21 cellular contexts compared by ENCODE assay signal in genomic region chr1:214349781-214350180, GRCh38.
DNase-seq lines count a peak whose midpoint lies in the region; ATAC-seq and TF ChIP-seq lines count a peak whose summit lies in the region.
"Had no signal": no experiment of that assay in that cellular context is flagged by ENCODE, and none has a peak within 500 bp of the region (broad histone marks: within the 10 kb centered on the region; RNA-seq: fewer than 3 reads in every experiment).

No MANE protein-coding gene starts in this region.

- H3K9me3 Mint-ChIP-seq in endodermal cell: peaks cover 15% of the 10 kb centered on the region

- H3K27me3 ChIP-seq in endodermal cell (ENCODE audit: control insufficient read depth, insufficient read depth, low read length, poor library complexity, severe bottlenecking) (no peaks in the 10 kb centered on the region), trophoblast cell (ENCODE audit: insufficient read depth, low read length) (no peaks in the 10 kb centered on the region)
- H3K27me3 ChIP-seq: body of pancreas, gastrocnemius medialis, pancreas had no signal

- no peak overlapping the region for H2AFZ ChIP-seq in trophoblast cell (ENCODE audit: insufficient read depth, low read length, poor library complexity)

- H3K23ac ChIP-seq in trophoblast cell (ENCODE audit: low read length): no peak overlapping the region

- H3K4me3 ChIP-seq in endodermal cell (ENCODE audit: low read length): peak overlapping the region; percentile 23
- H3K4me3 ChIP-seq in trophoblast cell (ENCODE audit: low read depth, low read length): no peak overlapping the region
- H3K4me3 ChIP-seq: body of pancreas, gastrocnemius medialis, pancreas had no signal

- H3K27ac ChIP-seq in endodermal cell (ENCODE audit: low read depth, low read length) (no peak overlapping the region), trophoblast cell (ENCODE audit: low read depth, low read length) (peak overlapping the region; percentile 67)
- H3K27ac ChIP-seq: body of pancreas, gastrocnemius medialis, pancreas had no signal

- no peak overlapping the region for H3K14ac ChIP-seq in trophoblast cell (ENCODE audit: low read length)

- H2BK5ac ChIP-seq in trophoblast cell (ENCODE audit: low read depth, low read length, poor library complexity): no peak overlapping the region

- H3K27me3 Mint-ChIP-seq in endodermal cell (ENCODE audit: insufficient read depth): no peaks in the 10 kb centered on the region
- H3K27me3 Mint-ChIP-seq: activated naive CD4-positive, alpha-beta T cell treated with anti-CD3 and anti-CD28 coated beads, Interleukin-2, amount 50 U/mL, for 24 hours; activated T-cell treated with anti-CD3 and anti-CD28 coated beads, Interleukin-2, amount 50 U/mL, for 24 hours; stimulated activated naive CD8-positive, alpha-beta T cell treated with anti-CD3 and anti-CD28 coated beads, Interleukin-15, Interleukin-2, amounts not matched to agents 100 ng/mL and 50 ng/mL, for 24 hours had no signal

- H3K18ac ChIP-seq in trophoblast cell (ENCODE audit: low read length): no peak overlapping the region

- H3K36me3 ChIP-seq in endodermal cell (ENCODE audit: control insufficient read depth, insufficient read depth, low read length) (peaks cover 70% of the 10 kb centered on the region), trophoblast cell (ENCODE audit: control insufficient read depth in 1 of 2, insufficient read depth in 2 of 2, low read length in 2 of 2) (peaks cover 9 to 23% of the 10 kb centered on the region in 2 experiments)
- H3K36me3 ChIP-seq: BE2C had no signal

- 75 to 77% methylated on average over 1 to 2 of the region's 2 CpGs for WGBS in endodermal cell (ENCODE audit: insufficient coverage in 1 of 2, insufficient read length in 1 of 2), 2 experiments
- WGBS in trophoblast cell (ENCODE audit: extremely low coverage, insufficient coverage, insufficient read length): no CpG with 5 or more reads among the region's 2 CpGs

- no peak overlapping the region for H4K12ac ChIP-seq in trophoblast cell (ENCODE audit: low read depth, low read length)

- H4K91ac ChIP-seq in trophoblast cell (ENCODE audit: low read depth, low read length): no peak overlapping the region

- no peak overlapping the region for H3K27ac Mint-ChIP-seq in endodermal cell
- H3K27ac Mint-ChIP-seq: activated CD8-positive, alpha-beta T cell treated with anti-CD3 and anti-CD28 coated beads for 36 hours; activated T-cell treated with anti-CD3 and anti-CD28 coated beads, Interleukin-2, amount 50 U/mL, for 24 hours; dendritic cell treated with granulocyte-macrophage colony-stimulating factor and Interleukin-4, amounts not matched to agents 40 ng/mL and 50 ng/mL, for 4 days; stimulated activated naive CD8-positive, alpha-beta T cell treated with anti-CD3 and anti-CD28 coated beads, Interleukin-15, Interleukin-2, amounts not matched to agents 100 ng/mL and 50 ng/mL, for 24 hours had no signal

- no peak overlapping the region for H2BK120ac ChIP-seq in trophoblast cell (ENCODE audit: insufficient read depth, low read length, poor library complexity)

- ATAC-seq in HG02840 (IDR thresholded peaks at IDR 0.05; ENCODE audit: low FRiP score, unreplicated experiment) (no peak), GM21526 (IDR thresholded peaks at IDR 0.05; ENCODE audit: low FRiP score, unreplicated experiment) (no peak)
- ATAC-seq: activated CD8-positive, alpha-beta T cell treated with anti-CD3 and anti-CD28 coated beads for 36 hours; body of pancreas; gastrocnemius medialis; pancreas; Right ventricle myocardium inferior had no signal

- H3K4me1 Mint-ChIP-seq in endodermal cell: peaks cover 13% of the 10 kb centered on the region
- H3K4me1 Mint-ChIP-seq: activated naive CD4-positive, alpha-beta T cell treated with anti-CD3 and anti-CD28 coated beads, Interleukin-2, amount 50 U/mL, for 24 hours had no signal

- no peak for TF ChIP-seq CTCF in endodermal cell (conservative IDR thresholded peaks at IDR 0.05)

- peak overlapping the region; percentile 41 for H3K4me2 ChIP-seq in trophoblast cell (ENCODE audit: low read length)

- no peak overlapping the region for H3K4me3 Mint-ChIP-seq in endodermal cell
- H3K4me3 Mint-ChIP-seq: activated CD8-positive, alpha-beta T cell treated with anti-CD3 and anti-CD28 coated beads for 36 hours; activated naive CD4-positive, alpha-beta T cell treated with anti-CD3 and anti-CD28 coated beads, Interleukin-2, amount 50 U/mL, for 24 hours; activated T-cell treated with anti-CD3 and anti-CD28 coated beads, Interleukin-2, amount 50 U/mL, for 24 hours; dendritic cell treated with granulocyte-macrophage colony-stimulating factor and Interleukin-4, amounts not matched to agents 40 ng/mL and 50 ng/mL, for 4 days; stimulated activated naive CD8-positive, alpha-beta T cell treated with anti-CD3 and anti-CD28 coated beads, Interleukin-15, Interleukin-2, amounts not matched to agents 100 ng/mL and 50 ng/mL, for 24 hours had no signal

- H3K4me1 ChIP-seq in endodermal cell (ENCODE audit: control insufficient read depth, insufficient read depth, low read length): peaks cover 9% of the 10 kb centered on the region
- H3K4me1 ChIP-seq in trophoblast cell (ENCODE audit: control insufficient read depth in 1 of 2, insufficient read depth in 2 of 2, low read length in 2 of 2): peaks cover 2 to 3% of the 10 kb centered on the region in 2 experiments
- H3K4me1 ChIP-seq: BE2C, body of pancreas, pancreas had no signal

- no peak overlapping the region for H3K4ac ChIP-seq in trophoblast cell (ENCODE audit: low read depth, low read length)

- H3K9ac ChIP-seq in endodermal cell (ENCODE audit: extremely low read depth, low read length, poor library complexity, severe bottlenecking): no peak overlapping the region
- H3K9ac ChIP-seq in trophoblast cell (ENCODE audit: low read length): no peak overlapping the region

- peaks cover 54% of the 10 kb centered on the region for H3K36me3 Mint-ChIP-seq in endodermal cell (ENCODE audit: low read depth)

- no peaks in the 10 kb centered on the region for H3K79me2 ChIP-seq in trophoblast cell (ENCODE audit: control insufficient read depth, insufficient read depth, low read length, poor library complexity)

- H3K9me3 ChIP-seq in endodermal cell (ENCODE audit: control insufficient read depth, low read length) (peaks cover 24% of the 10 kb centered on the region), trophoblast cell (ENCODE audit: insufficient read depth, low read depth, low read length) (peaks cover 2% of the 10 kb centered on the region)
- H3K9me3 ChIP-seq: body of pancreas, gastrocnemius medialis, pancreas had no signal

- DNase-seq in ELF-1 (ENCODE audit: low read depth, low spot score) (peak; percentile 42), M059J (ENCODE audit: low read depth) (peak; percentile 27), endodermal cell (peak; percentile 69), trophoblast cell (no peak), NCI-H2196 (lab: John Stamatoyannopoulos, UW; ENCODE audit: unreplicated experiment) (no peak)
- DNase-seq: activated CD8-positive, alpha-beta T cell treated with anti-CD3 and anti-CD28 coated beads for 36 hours; activated T-cell treated with anti-CD3 and anti-CD28 coated beads, Interleukin-2, amount 50 U/mL, for 24 hours; BE2C; body of pancreas; gastrocnemius medialis; KBM-7; NCI-H2029 treated with DMSO at 0.1 percent for 48 hours; NCI-H524; pancreas; stimulated activated CD4-positive, alpha-beta T cell treated with anti-CD3 and anti-CD28 coated beads, Interleukin-2, amount 100 ng/mL, for 24 hours had no signal

- no peak overlapping the region for H2BK12ac ChIP-seq in trophoblast cell (ENCODE audit: low read length)

- no peak overlapping the region for H2AK5ac ChIP-seq in trophoblast cell (ENCODE audit: low read length)

- peaks cover 3% of the 10 kb centered on the region for H3K79me1 ChIP-seq in trophoblast cell (ENCODE audit: low read length)

- no peak overlapping the region for H4K8ac ChIP-seq in trophoblast cell (ENCODE audit: low read depth, low read length)

Comparison
In these comparisons a context has a peak if more than half of its experiments do, and no peak if none do; other contexts are left out.
1. DNase-seq: peak in ELF-1 (single experiment), M059J (single experiment) and endodermal cell (single experiment); none in trophoblast cell (0 of 2) and NCI-H2196 (single experiment).